14 cellular contexts compared by ENCODE assay signal in the genomic region with DNA sequence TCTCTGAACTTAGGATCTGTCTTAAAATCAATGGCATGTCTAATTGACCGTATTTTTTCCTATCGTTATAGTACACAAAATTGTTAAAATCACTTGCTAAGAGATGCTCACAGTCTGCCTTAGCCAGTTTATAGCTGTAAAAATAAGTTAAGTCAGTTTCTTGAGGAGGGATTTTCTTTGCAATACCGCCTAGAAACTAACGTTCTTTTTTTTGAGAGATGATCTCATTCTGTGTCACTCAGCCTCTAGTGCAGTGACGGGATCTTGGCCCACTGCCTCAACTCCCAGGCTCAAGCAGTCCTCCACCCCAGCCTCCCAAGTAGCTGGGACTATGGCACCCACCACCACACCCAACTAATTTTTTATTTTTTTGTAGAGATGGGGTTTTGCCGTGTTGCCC. TPM values are rescaled to one million over a fixed set of nuclear protein-coding genes. Genes with fewer than 3 reads are reported as not detected.
DNase-seq lines count a peak whose midpoint lies in the region; ATAC-seq and TF ChIP-seq lines count a peak whose summit lies in the region.
"Had no signal": no experiment of that assay in that cellular context is flagged by ENCODE, and none has a peak within 500 bp of the region (broad histone marks: within the 10 kb centered on the region; RNA-seq: fewer than 3 reads in every experiment).

No MANE protein-coding gene starts in this region.

- peaks cover 22% of the 10 kb centered on the region for H3K4me1 Mint-ChIP-seq in endodermal cell
- H3K4me1 Mint-ChIP-seq in stimulated activated effector memory CD8-positive, alpha-beta T cell treated with anti-CD3 and anti-CD28 coated beads, Interleukin-12 subunit alpha, Interleukin-12 subunit beta, amount 100 ng/mL, for 72 hours, result peaks cover 19% of the 10 kb centered on the region

- peak overlapping the region; percentile 17 for H3K27ac Mint-ChIP-seq in endodermal cell
- H3K27ac Mint-ChIP-seq in stimulated activated effector memory CD8-positive, alpha-beta T cell treated with anti-CD3 and anti-CD28 coated beads, Interleukin-12 subunit alpha, Interleukin-12 subunit beta, amount 100 ng/mL, for 72 hours, result no peak overlapping the region

- no peaks in the 10 kb centered on the region for H3F3A ChIP-seq in PC-3 (ENCODE audit: low read length, unreplicated experiment)

- POLR2A ChIA-PET in PC-3 (lab: Charles Lee; ENCODE audit: unreplicated experiment), result interaction anchor here (0.6 kb wide), 1 partner anchor 1316 kb away, joined by 3 read pairs; no protein-coding TSS in a partner anchor

- H3K36me3 Mint-ChIP-seq in endodermal cell (ENCODE audit: low read depth), result peaks cover 63% of the 10 kb centered on the region
- H3K36me3 Mint-ChIP-seq in stimulated activated effector memory CD8-positive, alpha-beta T cell treated with anti-CD3 and anti-CD28 coated beads, Interleukin-12 subunit alpha, Interleukin-12 subunit beta, amount 100 ng/mL, for 72 hours, result peaks cover 98% of the 10 kb centered on the region

- H3K9me2 ChIP-seq in PC-3 (replicated peaks; ENCODE audit: low read length), result no peaks in the 10 kb centered on the region

- H3K4me3 Mint-ChIP-seq in endodermal cell, result no peak overlapping the region
- H3K4me3 Mint-ChIP-seq in stimulated activated effector memory CD8-positive, alpha-beta T cell treated with anti-CD3 and anti-CD28 coated beads, Interleukin-12 subunit alpha, Interleukin-12 subunit beta, amount 100 ng/mL, for 72 hours, result no peak overlapping the region

- peak overlapping the region; percentile 10; the same call in 1 of the 2 replicates for H3K4me2 ChIP-seq in PC-3 (ENCODE audit: low read length)
- H3K4me2 ChIP-seq in osteoblast (ENCODE audit: insufficient read depth, low read length), result peak overlapping the region; percentile 18

- H3K27ac ChIP-seq in PC-3 (ENCODE audit: low read length) (0 out of 2 replicates have a peak overlapping the region, but pooled peaks have one; percentile 14), endodermal cell (ENCODE audit: low read depth, low read length) (no peak overlapping the region), osteoblast (ENCODE audit: low read depth, low read length) (peak overlapping the region; percentile 50)
- H3K27ac ChIP-seq: adrenal gland, heart left ventricle had no signal

- H3K4me1 ChIP-seq in PC-3 (ENCODE audit: insufficient read depth, low read length), result peaks cover 15% of the 10 kb centered on the region
- H3K4me1 ChIP-seq in endodermal cell (ENCODE audit: control insufficient read depth, insufficient read depth, low read length), result no peaks in the 10 kb centered on the region
- H3K4me1 ChIP-seq in osteoblast (ENCODE audit: insufficient read depth, low read length), result peaks cover 37% of the 10 kb centered on the region

- H3K9ac ChIP-seq in PC-3 (ENCODE audit: low read length), result no peak overlapping the region
- H3K9ac ChIP-seq in endodermal cell (ENCODE audit: extremely low read depth, low read length, poor library complexity, severe bottlenecking), result no peak overlapping the region

- H3K27me3 ChIP-seq in PC-3 (ENCODE audit: low read length) (no peaks in the 10 kb centered on the region), endodermal cell (ENCODE audit: control insufficient read depth, insufficient read depth, low read length, poor library complexity, severe bottlenecking) (no peaks in the 10 kb centered on the region), osteoblast (ENCODE audit: insufficient read depth, low read length) (no peaks in the 10 kb centered on the region)
- H3K27me3 ChIP-seq: adrenal gland, heart left ventricle had no signal

- CTCF ChIA-PET in PC-3 (lab: Charles Lee), result no interaction called here

- H3K9me3 ChIP-seq in PC-3 (ENCODE audit: low read length) (no peaks in the 10 kb centered on the region), endodermal cell (ENCODE audit: control insufficient read depth, low read length) (no peaks in the 10 kb centered on the region), osteoblast (ENCODE audit: low read depth, low read length) (no peaks in the 10 kb centered on the region)
- H3K9me3 ChIP-seq: adrenal gland, heart left ventricle had no signal

- peak; percentile 18; the same call in 1 of the 2 replicates for ATAC-seq in PC-3
- ATAC-seq in stimulated activated effector memory CD8-positive, alpha-beta T cell treated with anti-CD3 and anti-CD28 coated beads, Interleukin-12 subunit alpha, Interleukin-12 subunit beta, amount 100 ng/mL, for 72 hours, result no peak
- ATAC-seq: heart left ventricle, left ventricle myocardium superior had no signal

- in situ Hi-C loops in GM13977 (cut with MboI; ENCODE audit: low pct_unique_long_range_greater_than_20kb, low sequenced_read_pairs, unreplicated experiment), result no loop called here

- no peaks in the 10 kb centered on the region for H3K27me3 Mint-ChIP-seq in endodermal cell (ENCODE audit: insufficient read depth)

- H4K20me1 ChIP-seq in PC-3 (ENCODE audit: low read length) (0 out of 2 replicates have a peak, but pooled peaks cover 7% of the 10 kb centered on the region), osteoblast (ENCODE audit: insufficient read depth, low read length) (no peaks in the 10 kb centered on the region)

- WGBS in endodermal cell (ENCODE audit: insufficient coverage in 1 of 2, insufficient read length in 1 of 2), 2 experiments, result 92 to 100% methylated on average over 2 to 5 of the region's 6 CpGs

- DNase-seq in GM03348 (ENCODE audit: low spot score), result peak; percentile 20
- peak; percentile 80 for DNase-seq in PC-3
- DNase-seq in endodermal cell, result no peak
- DNase-seq in osteoblast (ENCODE audit: insufficient read length, low spot score, missing footprints), result peak; percentile 84
- DNase-seq in stimulated activated effector memory CD8-positive, alpha-beta T cell treated with anti-CD3 and anti-CD28 coated beads, Interleukin-12 subunit alpha, Interleukin-12 subunit beta, amount 100 ng/mL, for 72 hours (ENCODE audit: low spot score in 2 of 2), result no peak
- DNase-seq in GM13977 (ENCODE audit: low spot score), result no peak
- no peak for DNase-seq in ureter (ENCODE audit: low spot score)
- DNase-seq: activated CD4-positive, CD25-positive, alpha-beta regulatory T cell; activated T-cell treated with anti-CD3 and anti-CD28 coated beads for 4 hours; heart left ventricle; left ventricle myocardium superior; NCI-H2171 treated with DMSO at 0.1 percent for 48 hours; small intestine had no signal

- H2AFZ ChIP-seq in PC-3 (ENCODE audit: low read length) (no peak overlapping the region), osteoblast (ENCODE audit: low read length) (peak overlapping the region; percentile 24)

- intact Hi-C loops in PC-3 (cut with micrococcal nuclease), result loop anchor here (5.0 kb wide), 1 partner anchor 193 kb away; a partner anchor contains a TSS

- H3K4me3 ChIP-seq in PC-3 (ENCODE audit: low read length), result no peak overlapping the region
- no peak overlapping the region for H3K4me3 ChIP-seq in endodermal cell (ENCODE audit: low read length)
- no peak overlapping the region for H3K4me3 ChIP-seq in osteoblast (ENCODE audit: insufficient read depth, low read length)
- H3K4me3 ChIP-seq: adrenal gland, heart left ventricle had no signal

- H3K36me3 ChIP-seq in PC-3 (ENCODE audit: low read depth, low read length) (peaks cover 35% of the 10 kb centered on the region), endodermal cell (ENCODE audit: control insufficient read depth, insufficient read depth, low read length) (peaks cover 76% of the 10 kb centered on the region), osteoblast (ENCODE audit: insufficient read depth, low read length) (peaks cover 33% of the 10 kb centered on the region)

- BruUV-seq in PC-3 (replicated peaks; lab: Mats Ljungman, UMichigan), result no TSS peak

- no peaks in the 10 kb centered on the region for H3K9me3 Mint-ChIP-seq in endodermal cell
- H3K9me3 Mint-ChIP-seq in stimulated activated effector memory CD8-positive, alpha-beta T cell treated with anti-CD3 and anti-CD28 coated beads, Interleukin-12 subunit alpha, Interleukin-12 subunit beta, amount 100 ng/mL, for 72 hours, result no peaks in the 10 kb centered on the region

- TF ChIP-seq CTCF in PC-3 (conservative IDR thresholded peaks at IDR 0.05; ENCODE audit: low read depth, low read length), result no peak
- no peak for TF ChIP-seq CTCF in endodermal cell (conservative IDR thresholded peaks at IDR 0.05)
- no peak for TF ChIP-seq CTCF in osteoblast (IDR thresholded peaks at IDR 0.05; ENCODE audit: extremely low read depth, low read depth, low read length)
- TF ChIP-seq CTCF in GM13977 (IDR thresholded peaks at IDR 0.05; ENCODE audit: extremely low read depth, insufficient read depth, missing control alignments), result no peak

- H3K79me2 ChIP-seq in PC-3 (ENCODE audit: low read length) (peaks cover 84% of the 10 kb centered on the region), osteoblast (ENCODE audit: insufficient read depth, low read length) (peaks cover 88% of the 10 kb centered on the region)

RNA-seq across cellular contexts. Expression of a gene that starts 4.4 kb away (rescaled TPM):
- total RNA-seq in PC-3 (2014; rRNA removed) (27.1 and 30.7 TPM in 2 replicates), endodermal cell (10 to 100 TPM; 67.6 to 98.5 TPM), osteoblast (15.9 and 17.1 TPM in 2 replicates), ureter (7.9 TPM)
- 111 TPM for polyA plus RNA-seq in endodermal cell (2013, experiment 1 of 2)
- 129 TPM for polyA plus RNA-seq in endodermal cell (2013, experiment 2 of 2)

RNA-seq across cellular contexts. Expression of a gene that starts 9.2 kb away (rescaled TPM):
- total RNA-seq in PC-3 (2014; rRNA removed), result 10.1 and 11.1 TPM in 2 replicates
- 10 to 100 TPM; 44.8 to 77.4 TPM for total RNA-seq in endodermal cell
- 28.1 TPM for polyA plus RNA-seq in endodermal cell (2013, experiment 1 of 2)
- polyA plus RNA-seq in endodermal cell (2013, experiment 2 of 2), result 27.0 TPM
- total RNA-seq in osteoblast, result 35.8 and 40.7 TPM in 2 replicates
- total RNA-seq in ureter, result 64.2 TPM

RNA-seq across cellular contexts. Expression of a gene that starts 53.7 kb away (rescaled TPM):
- total RNA-seq in PC-3 (2014; rRNA removed) (1.0 and 1.3 TPM in 2 replicates), endodermal cell (under 1 TPM; 0.48 to 0.73 TPM), osteoblast (14.1 and 18.3 TPM in 2 replicates), ureter (6.0 TPM)
- 0.25 TPM for polyA plus RNA-seq in endodermal cell (2013, experiment 1 of 2)
- polyA plus RNA-seq in endodermal cell (2013, experiment 2 of 2), result 0.25 TPM

Comparison
In these comparisons a context has a peak if more than half of its experiments do, and no peak if none do; other contexts are left out.
1. DNase-seq: peak in GM03348 (single experiment), PC-3 (single experiment) and osteoblast (single experiment); none in endodermal cell (single experiment), stimulated activated effector memory CD8-positive, alpha-beta T cell treated with anti-CD3 and anti-CD28 coated beads, Interleukin-12 subunit alpha, Interleukin-12 subunit beta, amount 100 ng/mL, for 72 hours (0 of 2), GM13977 (single experiment) and ureter (single experiment).